Comparison of ENCODE assay signal across 22 cellular contexts in the genomic region with DNA sequence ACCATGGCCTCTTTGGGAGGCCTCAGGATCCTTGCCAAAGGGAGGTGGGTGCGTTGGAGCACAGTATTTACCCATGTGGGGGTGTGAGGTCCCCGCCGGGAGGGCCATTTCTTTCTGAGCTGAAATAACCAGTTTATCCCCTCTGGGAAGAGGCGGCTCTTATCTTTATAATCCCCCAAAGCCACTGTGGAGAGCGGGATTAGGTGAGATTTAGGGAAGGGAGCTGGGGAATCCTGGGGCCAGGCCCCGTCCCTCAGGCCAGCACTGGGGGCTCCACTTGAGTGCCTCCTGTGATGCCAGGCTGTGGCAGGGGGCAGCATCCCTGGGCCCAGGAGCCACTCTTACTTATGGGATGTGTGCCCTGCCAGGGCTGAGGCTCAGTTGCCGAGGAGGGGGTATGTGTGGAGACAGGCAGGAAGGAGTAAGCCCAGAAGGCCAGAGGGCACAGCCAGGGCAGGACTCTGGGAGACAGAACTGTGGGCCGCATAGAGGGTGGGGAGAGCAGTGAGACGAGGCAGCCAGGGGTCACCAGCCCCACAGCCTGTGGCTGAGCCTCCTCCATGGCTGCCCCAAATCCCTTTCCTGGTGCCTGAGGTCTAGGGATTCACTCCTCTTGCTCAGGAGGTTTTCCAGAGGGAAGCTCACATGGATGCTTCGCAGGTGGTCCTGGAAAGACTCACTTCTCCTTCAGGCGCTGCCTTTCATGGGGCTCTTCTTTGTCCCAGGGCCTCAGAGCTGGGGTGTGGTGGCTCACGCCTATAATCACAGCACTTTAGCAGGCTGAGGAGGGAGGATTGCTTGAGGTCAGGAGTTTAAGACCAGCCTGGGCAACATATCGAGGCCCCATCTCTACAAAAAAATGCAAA. TPM values are rescaled to one million over a fixed set of nuclear protein-coding genes. Genes with fewer than 3 reads are reported as not detected.
A peak's percentile ranks its signal among the peaks of the same experiment; 100 is the strongest.
DNase-seq lines count a peak whose midpoint lies in the region; ATAC-seq and TF ChIP-seq lines count a peak whose summit lies in the region.
"Had no signal": no experiment of that assay in that cellular context is flagged by ENCODE, and none has a peak within 500 bp of the region (broad histone marks: within the 10 kb centered on the region; RNA-seq: fewer than 3 reads in every experiment).

No MANE protein-coding gene starts in this region.

- H3K27ac ChIP-seq in right cardiac atrium (ENCODE audit: low read length) (no peak overlapping the region), WERI-Rb-1 (peak overlapping the region; percentile 51), SK-N-SH (ENCODE audit: low read depth in 2 of 2, low read length in 1 of 2) (no peak overlapping the region; a peak in 1 of 4 replicates)
- H3K27ac ChIP-seq: brain microvascular endothelial cell, left lung, transverse colon, VCaP had no signal

- TF ChIP-seq EP300 in SK-N-SH (IDR thresholded peaks at IDR 0.05; ENCODE audit: borderline replicate concordance in 1 of 2, low read depth in 1 of 2, low read length in 1 of 2): no peak

- in situ Hi-C loops in HAP-1 (cut with MboI; ENCODE audit: low sequenced_read_pairs): no loop called here

- no peak for TF ChIP-seq RAD21 in SK-N-SH (IDR thresholded peaks at IDR 0.05; ENCODE audit: low read length)

- no peaks in the 10 kb centered on the region for H3K9me2 ChIP-seq in SK-N-SH

- H3K36me3 ChIP-seq in WERI-Rb-1 (peaks cover 14% of the 10 kb centered on the region), HAP-1 (replicated peaks) (no peaks in the 10 kb centered on the region), SK-N-SH (replicated peaks in 1 of 2; ENCODE audit: control insufficient read depth in 1 of 2, insufficient read depth in 2 of 2, low read length in 1 of 2) (peaks cover 8 to 11% of the 10 kb centered on the region in 2 experiments)
- H3K36me3 ChIP-seq: brain microvascular endothelial cell, transverse colon had no signal

- POLR2A ChIA-PET in SK-N-SH (lab: Yijun Ruan, JAX): no interaction called here

- H3K4me1 ChIP-seq in right cardiac atrium (ENCODE audit: control insufficient read depth, insufficient read depth, low read length) (peaks cover 6% of the 10 kb centered on the region), HAP-1 (no peaks in the 10 kb centered on the region), SK-N-SH (ENCODE audit: control insufficient read depth in 1 of 2, insufficient read depth in 2 of 2, low read depth in 1 of 2, low read length in 1 of 2) (no peaks in the 10 kb centered on the region; a peak in 1 of 4 replicates)

- ATAC-seq in Right ventricle myocardium inferior (no peak), right cardiac atrium (no peak), left lobe of liver (peak; percentile 10), HG03469 (IDR thresholded peaks at IDR 0.05; ENCODE audit: unreplicated experiment) (no peak)
- ATAC-seq in stimulated activated memory B cell treated with anti-CD40 and anti-IgM and Interleukin-4, amounts not matched to agents 10 μg/mL and 1 μg/mL and 100 μg/mL, for 72 hours: no peak
- ATAC-seq: activated CD8-positive, alpha-beta memory T cell treated with anti-CD3 and anti-CD28 coated beads, Interleukin-2, amount 10 ng/mL, durations not matched to agents 7 days and 5 days; left lung had no signal

- intact Hi-C loops in Right ventricle myocardium inferior (cut with DNase I): no loop called here
- intact Hi-C loops in right cardiac atrium (cut with DNase I): no loop called here

- no peak overlapping the region for H3K4me3 Mint-ChIP-seq in stimulated activated memory B cell treated with anti-CD40 and anti-IgM and Interleukin-4, amounts not matched to agents 10 μg/mL and 1 μg/mL and 100 μg/mL, for 72 hours
- H3K4me3 Mint-ChIP-seq: activated CD8-positive, alpha-beta memory T cell treated with anti-CD3 and anti-CD28 coated beads, Interleukin-2, amount 10 ng/mL, durations not matched to agents 7 days and 5 days; CD14-positive monocyte; naive B cell had no signal

- H3K9ac ChIP-seq in SK-N-SH: no peak overlapping the region

- H3K9me3 ChIP-seq in right cardiac atrium (ENCODE audit: control insufficient read depth, low read length) (no peaks in the 10 kb centered on the region), WERI-Rb-1 (ENCODE audit: severe bottlenecking) (no peaks in the 10 kb centered on the region), HAP-1 (no peaks in the 10 kb centered on the region), SK-N-SH (no peaks in the 10 kb centered on the region)
- H3K9me3 ChIP-seq: left lung, transverse colon had no signal

- DNase-seq in Right ventricle myocardium inferior (ENCODE audit: missing footprints) (peak; percentile 37), right cardiac atrium (no peak), WERI-Rb-1 (peak; percentile 89), left lobe of liver (ENCODE audit: low spot score) (no peak), HAP-1 (ENCODE audit: low spot score in 2 of 2) (no peak), SK-N-SH (no peak)
- DNase-seq: activated CD8-positive, alpha-beta memory T cell treated with anti-CD3 and anti-CD28 coated beads, Interleukin-2, amount 10 ng/mL, durations not matched to agents 7 days and 5 days; activated naive CD4-positive, alpha-beta T cell treated with Interleukin-2 at 50 U/mL for 16 hours; brain microvascular endothelial cell; dorsolateral prefrontal cortex; hippocampal formation; MM.1S; naive B cell; NCI-H187; NCI-H510A treated with DMSO at 0.1 percent for 48 hours; stimulated activated CD4-positive, alpha-beta T cell treated with anti-CD3 and anti-CD28 coated beads, Interleukin-2, amount 100 ng/mL, for 24 hours; transverse colon had no signal

- H3K27ac Mint-ChIP-seq in stimulated activated memory B cell treated with anti-CD40 and anti-IgM and Interleukin-4, amounts not matched to agents 10 μg/mL and 1 μg/mL and 100 μg/mL, for 72 hours: peak overlapping the region; percentile 3
- H3K27ac Mint-ChIP-seq: activated CD8-positive, alpha-beta memory T cell treated with anti-CD3 and anti-CD28 coated beads, Interleukin-2, amount 10 ng/mL, durations not matched to agents 7 days and 5 days had no signal

- TF ChIP-seq CTCF in WERI-Rb-1 (IDR thresholded peaks at IDR 0.05; ENCODE audit: low read depth, low read length) (0 out of 2 replicates have a peak, but pooled peaks have one; percentile 7), SK-N-SH (IDR thresholded peaks at IDR 0.05) (no peak)

- H3K79me2 ChIP-seq in SK-N-SH (ENCODE audit: insufficient read depth): peaks cover 17% of the 10 kb centered on the region; the same call in 1 of the 2 replicates

- peaks cover 26% of the 10 kb centered on the region for H4K20me1 ChIP-seq in SK-N-SH (ENCODE audit: insufficient read depth)

- H3F3A ChIP-seq in SK-N-SH (replicated peaks; ENCODE audit: insufficient read depth): no peaks in the 10 kb centered on the region

- H3K27me3 Mint-ChIP-seq in stimulated activated memory B cell treated with anti-CD40 and anti-IgM and Interleukin-4, amounts not matched to agents 10 μg/mL and 1 μg/mL and 100 μg/mL, for 72 hours: no peaks in the 10 kb centered on the region
- H3K27me3 Mint-ChIP-seq: activated CD8-positive, alpha-beta memory T cell treated with anti-CD3 and anti-CD28 coated beads, Interleukin-2, amount 10 ng/mL, durations not matched to agents 7 days and 5 days; naive B cell had no signal

- peaks cover 22% of the 10 kb centered on the region for H3K36me3 Mint-ChIP-seq in stimulated activated memory B cell treated with anti-CD40 and anti-IgM and Interleukin-4, amounts not matched to agents 10 μg/mL and 1 μg/mL and 100 μg/mL, for 72 hours
- H3K36me3 Mint-ChIP-seq: activated CD8-positive, alpha-beta memory T cell treated with anti-CD3 and anti-CD28 coated beads, Interleukin-2, amount 10 ng/mL, durations not matched to agents 7 days and 5 days had no signal

- H2AFZ ChIP-seq in SK-N-SH (ENCODE audit: low read depth): no peak overlapping the region

- WGBS in right cardiac atrium: 81% methylated on average over 13 of the region's 13 CpGs
- WGBS in SK-N-SH (ENCODE audit: low lambda C conversion rate): 98% methylated on average over 10 of the region's 13 CpGs

- H3K27me3 ChIP-seq in right cardiac atrium (ENCODE audit: control insufficient read depth, insufficient read depth): no peaks in the 10 kb centered on the region
- H3K27me3 ChIP-seq in WERI-Rb-1 (ENCODE audit: insufficient read depth, low read depth, severe bottlenecking): no peaks in the 10 kb centered on the region
- H3K27me3 ChIP-seq in HAP-1 (ENCODE audit: low read depth): no peaks in the 10 kb centered on the region
- no peaks in the 10 kb centered on the region for H3K27me3 ChIP-seq in SK-N-SH (ENCODE audit: insufficient read depth)
- H3K27me3 ChIP-seq: brain microvascular endothelial cell, dorsolateral prefrontal cortex, left lung, transverse colon had no signal

- peaks cover 16% of the 10 kb centered on the region for H3K4me1 Mint-ChIP-seq in stimulated activated memory B cell treated with anti-CD40 and anti-IgM and Interleukin-4, amounts not matched to agents 10 μg/mL and 1 μg/mL and 100 μg/mL, for 72 hours

- CTCF ChIA-PET in SK-N-SH (lab: Yijun Ruan, JAX): interaction anchor here (0.8 to 2.1 kb wide), 5 partner anchors 13 to 69 kb away, joined by 3 to 6 read pairs (median 3); a partner anchor contains a TSS

- no peak overlapping the region for H3K4me2 ChIP-seq in SK-N-SH

- H3K9me3 Mint-ChIP-seq in stimulated activated memory B cell treated with anti-CD40 and anti-IgM and Interleukin-4, amounts not matched to agents 10 μg/mL and 1 μg/mL and 100 μg/mL, for 72 hours: no peaks in the 10 kb centered on the region
- H3K9me3 Mint-ChIP-seq: CD14-positive monocyte, naive B cell had no signal

- H3K4me3 ChIP-seq in right cardiac atrium (ENCODE audit: low read length) (no peak overlapping the region), WERI-Rb-1 (ENCODE audit: low read depth, low read length) (peak overlapping the region; percentile 11), HAP-1 (no peak overlapping the region), SK-N-SH (ENCODE audit: low read depth in 2 of 2, low read length in 1 of 2) (no peak overlapping the region)
- H3K4me3 ChIP-seq: dorsolateral prefrontal cortex, left lung, transverse colon had no signal

RNA-seq across cellular contexts. Expression of a gene that starts 25.0 kb away (rescaled TPM):
- total RNA-seq in Right ventricle myocardium inferior (50.3 TPM), right cardiac atrium (10 to 100 TPM; 40.3 to 54.6 (median 50.3) TPM), left lobe of liver (43.5 TPM)
- polyA plus RNA-seq in right cardiac atrium (41.0 TPM), SK-N-SH (2012; rRNA removed) (68.0 and 89.9 TPM in 2 replicates)
- polyA plus RNA-seq in SK-N-SH (2012; cell fraction: cytosol; rRNA removed): 20.5 and 37.3 TPM in 2 replicates
- polyA plus RNA-seq in SK-N-SH (2012; cell fraction: nucleus; rRNA removed): 318 and 375 TPM in 2 replicates

RNA-seq across cellular contexts. Expression of a gene that starts 33.9 kb away (rescaled TPM):
- total RNA-seq in Right ventricle myocardium inferior (39.1 TPM), right cardiac atrium (10 to 100 TPM; 38.0 to 50.4 (median 46.4) TPM), left lobe of liver (26.4 TPM)
- polyA plus RNA-seq in right cardiac atrium (25.9 TPM), SK-N-SH (2012; rRNA removed) (5.2 and 6.5 TPM in 2 replicates)
- 2.3 and 4.5 TPM in 2 replicates for polyA plus RNA-seq in SK-N-SH (2012; cell fraction: cytosol; rRNA removed)
- polyA plus RNA-seq in SK-N-SH (2012; cell fraction: nucleus; rRNA removed): 18.8 and 32.9 TPM in 2 replicates
- polyA plus RNA-seq: CD14-positive monocyte had no signal

RNA-seq across cellular contexts. Expression of a gene that starts 34.9 kb away (rescaled TPM):
- total RNA-seq in Right ventricle myocardium inferior (6.1 TPM), right cardiac atrium (1 to 10 TPM; 5.9 to 7.1 (median 6.8) TPM), left lobe of liver (15.9 TPM)
- polyA plus RNA-seq in right cardiac atrium (9.6 TPM), SK-N-SH (2012; rRNA removed) (29.8 and 37.7 TPM in 2 replicates)
- 14.2 and 21.1 TPM in 2 replicates for polyA plus RNA-seq in SK-N-SH (2012; cell fraction: cytosol; rRNA removed)
- 85.0 and 113 TPM in 2 replicates for polyA plus RNA-seq in SK-N-SH (2012; cell fraction: nucleus; rRNA removed)

RNA-seq across cellular contexts. Expression of a gene that starts 44.1 kb away (rescaled TPM):
- total RNA-seq in Right ventricle myocardium inferior (4.1 TPM), right cardiac atrium (10 to 100 TPM in 1 of 4 donors, 1 to 10 TPM in 3; 5.7 to 10.4 (median 7.6) TPM), left lobe of liver (90.6 TPM)
- polyA plus RNA-seq in right cardiac atrium (8.6 TPM), SK-N-SH (2012; rRNA removed) (4.4 and 6.7 TPM in 2 replicates)
- 1.7 and 3.1 TPM in 2 replicates for polyA plus RNA-seq in SK-N-SH (2012; cell fraction: cytosol; rRNA removed)
- polyA plus RNA-seq in SK-N-SH (2012; cell fraction: nucleus; rRNA removed): 14.0 and 23.1 TPM in 2 replicates

Comparison
In these comparisons a context has a peak if more than half of its experiments do, and no peak if none do; other contexts are left out.
1. DNase-seq: peak in Right ventricle myocardium inferior (single experiment) and WERI-Rb-1 (single experiment); none in right cardiac atrium (0 of 3), left lobe of liver (single experiment), HAP-1 (0 of 2) and SK-N-SH (single experiment).